Comparison of ENCODE assay signal across 27 cellular contexts in the genomic region with DNA sequence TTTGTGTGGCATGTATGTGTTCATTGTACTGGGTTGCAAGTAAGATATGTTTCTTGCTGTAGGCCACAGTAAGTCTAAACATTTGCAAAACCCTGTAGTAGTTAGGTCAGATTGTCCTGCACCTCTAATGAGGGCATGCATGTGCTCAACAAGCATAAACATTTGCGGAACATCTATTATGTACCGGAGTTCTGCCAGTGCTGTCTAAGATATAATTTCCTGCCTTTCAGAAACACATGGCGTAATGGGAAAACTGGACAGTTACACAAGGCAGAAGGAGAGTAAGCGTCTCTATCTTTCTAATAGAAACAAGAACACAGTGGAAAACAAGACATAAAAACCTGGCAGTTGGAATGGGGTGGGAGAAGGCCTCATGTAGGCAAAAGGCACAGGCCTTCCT. TPM values are rescaled to one million over a fixed set of nuclear protein-coding genes. Genes with fewer than 3 reads are reported as not detected.
"Had no signal": no experiment of that assay in that cellular context is flagged by ENCODE, and none has a peak within 500 bp of the region (broad histone marks: within the 10 kb centered on the region; RNA-seq: fewer than 3 reads in every experiment).

No MANE protein-coding gene starts in this region.

- H3K9me3 ChIP-seq: adrenal gland, body of pancreas, Peyer's patch, SJSA1 had no signal

- H3K4me3 ChIP-seq: adrenal gland, body of pancreas, Peyer's patch, SJSA1 had no signal

- H3K4me3 Mint-ChIP-seq: activated CD8-positive, alpha-beta T cell treated with anti-CD3 and anti-CD28 coated beads for 36 hours; activated naive CD8-positive, alpha-beta T cell treated with anti-CD3 and anti-CD28 coated beads, Interleukin-2, amount 10 ng/mL, durations not matched to agents 7 days and 5 days; activated T-cell treated with anti-CD3 and anti-CD28 coated beads, Interleukin-2, amount 50 U/mL, for 72 hours; T-helper 1 cell treated with Interleukin-12 subunit alpha and Interleukin-12 subunit beta and Interleukin-4 antibody, amounts not matched to agents 30 μg/mL and 1 μg/mL, for 36 hours had no signal

- DNase-seq: activated CD4-positive, alpha-beta T cell treated with anti-CD3 and anti-CD28 coated beads for 4 hours; activated CD8-positive, alpha-beta memory T cell treated with anti-CD3 and anti-CD28 coated beads, Interleukin-2, amount 50 U/mL, for 4 hours; activated CD8-positive, alpha-beta T cell treated with anti-CD3 and anti-CD28 coated beads for 36 hours; activated naive CD4-positive, alpha-beta T cell treated with anti-CD3 and anti-CD28 coated beads, Interleukin-2, amount 50 U/mL, for 16 hours; activated naive CD8-positive, alpha-beta T cell treated with anti-CD3 and anti-CD28 coated beads, Interleukin-2, amount 10 ng/mL, durations not matched to agents 7 days and 5 days; activated T-cell treated with anti-CD3 and anti-CD28 coated beads, Interleukin-2, amount 50 U/mL, for 72 hours; adrenal gland; aorta; body of pancreas; central memory CD4-positive, alpha-beta T cell; KG1; NCI-H1048; NCI-H1417; NCI-H2029; NCI-H2107; NCI-H345; NCI-H510A; NCI-H526 treated with DMSO at 0.1 percent for 48 hours; NCI-H82; OCI-M1; Peyer's patch; Right ventricle myocardium superior had no signal

- H3K27ac Mint-ChIP-seq: activated CD8-positive, alpha-beta T cell treated with anti-CD3 and anti-CD28 coated beads for 36 hours; activated naive CD8-positive, alpha-beta T cell treated with anti-CD3 and anti-CD28 coated beads, Interleukin-2, amount 10 ng/mL, durations not matched to agents 7 days and 5 days; activated T-cell treated with anti-CD3 and anti-CD28 coated beads, Interleukin-2, amount 50 U/mL, for 72 hours; T-helper 1 cell treated with Interleukin-12 subunit alpha and Interleukin-12 subunit beta and Interleukin-4 antibody, amounts not matched to agents 30 μg/mL and 1 μg/mL, for 36 hours had no signal

- H3K27me3 ChIP-seq: adrenal gland, body of pancreas, Peyer's patch, SJSA1 had no signal

- H3K9me3 Mint-ChIP-seq: activated CD8-positive, alpha-beta T cell treated with anti-CD3 and anti-CD28 coated beads for 36 hours; activated naive CD8-positive, alpha-beta T cell treated with anti-CD3 and anti-CD28 coated beads, Interleukin-2, amount 10 ng/mL, durations not matched to agents 7 days and 5 days; activated T-cell treated with anti-CD3 and anti-CD28 coated beads, Interleukin-2, amount 50 U/mL, for 72 hours; T-helper 1 cell treated with Interleukin-12 subunit alpha and Interleukin-12 subunit beta and Interleukin-4 antibody, amounts not matched to agents 30 μg/mL and 1 μg/mL, for 36 hours had no signal

- ATAC-seq: activated CD4-positive, CD25-positive, alpha-beta regulatory T cell treated with anti-CD3 and anti-CD28 coated beads, Interleukin-2, amount 50 U/mL, for 24 hours; activated CD8-positive, alpha-beta T cell treated with anti-CD3 and anti-CD28 coated beads for 36 hours; activated T-cell treated with anti-CD3 and anti-CD28 coated beads, Interleukin-2, amount 50 U/mL, for 72 hours; body of pancreas; SK-N-SH treated with all-trans-retinoic acid at 6 μM for 48 hours had no signal

- H3K27ac ChIP-seq: adrenal gland, body of pancreas, SJSA1 had no signal

- H3K27me3 Mint-ChIP-seq: activated CD8-positive, alpha-beta T cell treated with anti-CD3 and anti-CD28 coated beads for 36 hours; activated naive CD8-positive, alpha-beta T cell treated with anti-CD3 and anti-CD28 coated beads, Interleukin-2, amount 10 ng/mL, durations not matched to agents 7 days and 5 days had no signal

RNA-seq across cellular contexts. Expression of a gene that starts 6.7 kb away (rescaled TPM):
- total RNA-seq: body of pancreas, M059J, Right ventricle myocardium superior, SJSA1 had no signal
- polyA plus RNA-seq: aorta had no signal

RNA-seq across cellular contexts. Expression of a gene that starts 17.3 kb away (rescaled TPM):
- total RNA-seq: SJSA1 had no signal
